ENCODE assay signal across 1 cellular context in genomic region chr2:120272763-120273481, GRCh38.
TF ChIP-seq lines count a peak whose summit lies in the region.

No MANE protein-coding gene starts in this region.

TF ChIP-seq in HepG2, 621 proteins besides CTCF, POLR2A, EP300 and RAD21 (continued from another document and continues in another):
- TF ChIP-seq ZBTB34 (CRISPR knock-in tag; IDR thresholded peaks at IDR 0.05) (0 out of 2 replicates have a peak, but pooled peaks have one; percentile 56), KAT7 (CRISPR knock-in tag; IDR thresholded peaks at IDR 0.05; ENCODE audit: borderline replicate concordance) (no peak), RFX5 (IDR thresholded peaks at IDR 0.05; ENCODE audit: low read depth, low read length) (no peak), ZBTB2 (CRISPR knock-in tag; IDR thresholded peaks at IDR 0.05; ENCODE audit: low read depth) (no peak), MYPOP (CRISPR knock-in tag; IDR thresholded peaks at IDR 0.05) (no peak; the same call in 1 of the 2 replicates), FUBP1 (CRISPR knock-in tag; IDR thresholded peaks at IDR 0.05; ENCODE audit: borderline replicate concordance) (no peak), BHLHE40 (IDR thresholded peaks at IDR 0.05; ENCODE audit: low read length) (no peak), GATAD1 (CRISPR knock-in tag; IDR thresholded peaks at IDR 0.05) (0 out of 2 replicates have a peak, but pooled peaks have one; percentile 49), KLF13 (CRISPR knock-in tag; IDR thresholded peaks at IDR 0.05) (no peak), NCOR1 (IDR thresholded peaks at IDR 0.05; ENCODE audit: borderline replicate concordance, low read length) (peak; percentile 83; the same call in 1 of the 2 replicates), DRAP1 (CRISPR knock-in tag; IDR thresholded peaks at IDR 0.05) (peak; percentile 58), MTF2 (CRISPR knock-in tag; IDR thresholded peaks at IDR 0.05; ENCODE audit: borderline replicate concordance) (no peak), ZNF3 (CRISPR knock-in tag; IDR thresholded peaks at IDR 0.05) (no peak; the same call in 1 of the 2 replicates), GFI1 (CRISPR knock-in tag; IDR thresholded peaks at IDR 0.05; ENCODE audit: borderline replicate concordance) (peak; percentile 62; the same call in 1 of the 2 replicates), FOXK2 (IDR thresholded peaks at IDR 0.05) (no peak), MED8 (CRISPR knock-in tag; IDR thresholded peaks at IDR 0.05; ENCODE audit: insufficient replicate concordance) (peak; percentile 28), SNAPC2 (CRISPR knock-in tag; IDR thresholded peaks at IDR 0.05) (no peak), ETV6 (CRISPR knock-in tag; conservative IDR thresholded peaks at IDR 0.05) (no peak; the same call in 1 of the 2 replicates), ATF4 (CRISPR knock-in tag; IDR thresholded peaks at IDR 0.05) (peak in 1 of 2 experiments; percentile 54; a peak in 1 of 4 replicates), HNF4A (CRISPR knock-in tag; IDR thresholded peaks at IDR 0.05) (peak; percentile 86), BATF2 (CRISPR knock-in tag; IDR thresholded peaks at IDR 0.05) (no peak), ZNF263 (CRISPR knock-in tag; IDR thresholded peaks at IDR 0.05) (0 out of 2 replicates have a peak, but pooled peaks have one; percentile 20), PHB2 (IDR thresholded peaks at IDR 0.05; ENCODE audit: partially characterized antibody) (no peak), UBTF (CRISPR knock-in tag; IDR thresholded peaks at IDR 0.05) (no peak), HCFC1 (IDR thresholded peaks at IDR 0.05; ENCODE audit: low read depth, low read length) (no peak), TFAP4 (IDR thresholded peaks at IDR 0.05; ENCODE audit: borderline replicate concordance, low read depth) (no peak), POGK (CRISPR knock-in tag; conservative IDR thresholded peaks at IDR 0.05) (peak; percentile 65; the same call in 1 of the 2 replicates), GRHL1 (CRISPR knock-in tag; conservative IDR thresholded peaks at IDR 0.05) (no peak), HNF1A (IDR thresholded peaks at IDR 0.05; ENCODE audit: low read depth) (peak; percentile 76), HNF1A (CRISPR knock-in tag; IDR thresholded peaks at IDR 0.05; ENCODE audit: borderline replicate concordance) (peak; percentile 92), SMC3 (IDR thresholded peaks at IDR 0.05; ENCODE audit: low read length) (no peak), CBX5 (CRISPR knock-in tag; IDR thresholded peaks at IDR 0.05; ENCODE audit: borderline replicate concordance) (peak; percentile 97), HINFP (CRISPR knock-in tag; IDR thresholded peaks at IDR 0.05; ENCODE audit: low read depth) (no peak), MED13 (CRISPR knock-in tag; IDR thresholded peaks at IDR 0.05) (no peak), RAD51 (IDR thresholded peaks at IDR 0.05; ENCODE audit: borderline replicate concordance) (no peak)
